22 cellular contexts compared by ENCODE assay signal in genomic region chr10:43115881-43116595, GRCh38. TPM values are rescaled to one million over a fixed set of nuclear protein-coding genes. Genes with fewer than 3 reads are reported as not detected.
"Had no signal": no experiment of that assay in that cellular context is flagged by ENCODE, and none has a peak within 500 bp of the region (broad histone marks: within the 10 kb centered on the region; RNA-seq: fewer than 3 reads in every experiment).

No MANE protein-coding gene starts in this region.

- H3K9me3 ChIP-seq: esophagus muscularis mucosa, gastrocnemius medialis, heart right ventricle, pancreas, prostate gland, right lobe of liver, suprapubic skin, thyroid gland, vagina had no signal

- H3K27me3 ChIP-seq: esophagus muscularis mucosa, gastrocnemius medialis, heart right ventricle, neural progenitor cell, pancreas, right lobe of liver, suprapubic skin, thyroid gland, vagina had no signal

- H3K36me3 ChIP-seq: esophagus muscularis mucosa, gastrocnemius medialis, heart right ventricle, neural progenitor cell, pancreas, prostate gland, right lobe of liver, suprapubic skin, thyroid gland, vagina had no signal

- DNase-seq: effector memory CD8-positive, alpha-beta T cell; gastrocnemius medialis; heart right ventricle; hypothalamus; kidney glomerular epithelial cell; midbrain; occipital lobe; right lobe of liver; stimulated activated CD4-positive, alpha-beta T cell treated with anti-CD3 and anti-CD28 coated beads, Interleukin-2, amount 100 ng/mL, for 24 hours; stimulated activated CD4-positive, alpha-beta T cell treated with anti-CD3 and anti-CD28 coated beads, Interleukin-4, amount 100 ng/mL, for 4 hours; stimulated activated naive CD4-positive, alpha-beta T cell treated with Interleukin-2 at 50 U/mL for 16 hours; thyroid gland had no signal

- H3K27ac Mint-ChIP-seq: effector memory CD8-positive, alpha-beta T cell; memory B cell; neural progenitor cell; type B pancreatic cell had no signal

- H3K9me3 Mint-ChIP-seq: effector memory CD8-positive, alpha-beta T cell; memory B cell; natural killer cell treated with Interleukin-12 subunit alpha and Interleukin-12 subunit beta and Interleukin-15 and Interleukin-18, amount 100 ng/mL, for 72 hours; neural progenitor cell; type B pancreatic cell had no signal

- H3K4me3 ChIP-seq: esophagus muscularis mucosa, gastrocnemius medialis, heart right ventricle, neural progenitor cell, pancreas, prostate gland, right lobe of liver, suprapubic skin, thyroid gland, vagina had no signal

- H3K4me3 Mint-ChIP-seq: effector memory CD8-positive, alpha-beta T cell; memory B cell; natural killer cell treated with Interleukin-12 subunit alpha and Interleukin-12 subunit beta and Interleukin-15 and Interleukin-18, amount 100 ng/mL, for 72 hours; neural progenitor cell; type B pancreatic cell had no signal

- H3K27me3 Mint-ChIP-seq: effector memory CD8-positive, alpha-beta T cell; memory B cell; natural killer cell treated with Interleukin-12 subunit alpha and Interleukin-12 subunit beta and Interleukin-15 and Interleukin-18, amount 100 ng/mL, for 72 hours; type B pancreatic cell had no signal

- ATAC-seq: effector memory CD8-positive, alpha-beta T cell; gastrocnemius medialis; heart right ventricle; natural killer cell treated with Interleukin-12 subunit alpha and Interleukin-12 subunit beta and Interleukin-15 and Interleukin-18, amount 100 ng/mL, for 72 hours; pancreas; right lobe of liver had no signal

- H3K36me3 Mint-ChIP-seq: memory B cell; natural killer cell treated with Interleukin-12 subunit alpha and Interleukin-12 subunit beta and Interleukin-15 and Interleukin-18, amount 100 ng/mL, for 72 hours; neural progenitor cell; type B pancreatic cell had no signal

- H3K27ac ChIP-seq: epithelial cell of prostate, esophagus muscularis mucosa, gastrocnemius medialis, heart right ventricle, neural progenitor cell, pancreas, prostate gland, right lobe of liver, suprapubic skin, thyroid gland, vagina had no signal

- H3K4me1 ChIP-seq: gastrocnemius medialis, neural progenitor cell, pancreas, prostate gland, right lobe of liver, suprapubic skin, thyroid gland had no signal

RNA-seq across cellular contexts. Expression of gene RET, which starts 39.2 kb away (rescaled TPM):
- total RNA-seq: natural killer cell treated with Interleukin-12 subunit alpha and Interleukin-12 subunit beta and Interleukin-15 and Interleukin-18, amount 100 ng/mL, for 72 hours had no signal
